Comparison of ENCODE assay signal across 21 cellular contexts in genomic region chr14:24849471-24849870, GRCh38.
DNase-seq lines count a peak whose midpoint lies in the region; ATAC-seq and TF ChIP-seq lines count a peak whose summit lies in the region.
"Had no signal": no experiment of that assay in that cellular context is flagged by ENCODE, and none has a peak within 500 bp of the region (broad histone marks: within the 10 kb centered on the region; RNA-seq: fewer than 3 reads in every experiment).

No MANE protein-coding gene starts in this region.

- no peaks in the 10 kb centered on the region for H3K79me2 ChIP-seq in OCI-LY7 (ENCODE audit: insufficient read depth, low read depth, low read length)

- 83 to 89% (median 87%) methylated on average over 2 of the region's 2 CpGs for WGBS in heart left ventricle, 4 donors

- H3K4me3 ChIP-seq in foreskin fibroblast (ENCODE audit: low read depth in 1 of 2, low read length in 2 of 2) (no peak overlapping the region), OCI-LY7 (ENCODE audit: low read depth, low read length, poor library complexity, severe bottlenecking) (no peak overlapping the region), heart left ventricle (no peak overlapping the region)
- H3K4me3 ChIP-seq: GM23338, SK-N-MC had no signal

- no TSS peak for BruUV-seq in OCI-LY7 (replicated peaks; lab: Mats Ljungman, UMichigan)

- H2AFZ ChIP-seq in OCI-LY7 (ENCODE audit: low read length) = no peak overlapping the region
- H2AFZ ChIP-seq: GM23338 had no signal

- no peaks in the 10 kb centered on the region for H4K20me1 ChIP-seq in OCI-LY7 (ENCODE audit: insufficient read depth, low read length)

- H3K4me1 ChIP-seq in OCI-LY7 (ENCODE audit: insufficient read depth, low read length, poor library complexity, severe bottlenecking) (no peaks in the 10 kb centered on the region), heart left ventricle (peaks cover 0 to 10% (median 2%) of the 10 kb centered on the region in 12 donors)
- H3K4me1 ChIP-seq: BE2C had no signal

- no peaks in the 10 kb centered on the region for H3K9me3 Mint-ChIP-seq in chondrocyte (ENCODE audit: low read depth)
- H3K9me3 Mint-ChIP-seq: CD4-positive, alpha-beta memory T cell; GM23338 had no signal

- no peaks in the 10 kb centered on the region for H3K9me3 ChIP-seq in OCI-LY7 (ENCODE audit: low read length)
- H3K9me3 ChIP-seq in heart left ventricle = no peaks in the 10 kb centered on the region
- H3K9me3 ChIP-seq: BE2C had no signal

- CTCF ChIA-PET in OCI-LY7 (lab: Charles Lee; ENCODE audit: unreplicated experiment) = no interaction called here

- TF ChIP-seq CTCF in chondrocyte (IDR thresholded peaks at IDR 0.05) (no peak), foreskin fibroblast (IDR thresholded peaks at IDR 0.05; ENCODE audit: low read depth, low read length) (no peak), OCI-LY7 (conservative IDR thresholded peaks at IDR 0.05; ENCODE audit: low read length) (no peak), heart left ventricle (IDR thresholded peaks at IDR 0.05) (no peak)

- H3K4me3 Mint-ChIP-seq in chondrocyte (ENCODE audit: unreplicated experiment) = no peak overlapping the region
- H3K4me3 Mint-ChIP-seq: CD4-positive, alpha-beta memory T cell; GM23338 had no signal

- H3K36me3 ChIP-seq in OCI-LY7 (ENCODE audit: insufficient read depth, low read length) (no peaks in the 10 kb centered on the region), heart left ventricle (peaks cover 0 to 8% (median 0%) of the 10 kb centered on the region in 9 donors)
- H3K36me3 ChIP-seq: BE2C had no signal

- intact Hi-C loops in OCI-LY7 (cut with micrococcal nuclease; ENCODE audit: unreplicated experiment) = no loop called here
- intact Hi-C loops in heart left ventricle (cut with DNase I) = no loop called here

- ATAC-seq in heart left ventricle (no peak), HG02763 (IDR thresholded peaks at IDR 0.05; ENCODE audit: unreplicated experiment) (no peak)
- ATAC-seq: HepG2 had no signal

- no peaks in the 10 kb centered on the region for H3K27me3 ChIP-seq in heart left ventricle
- H3K27me3 ChIP-seq: BE2C had no signal

- POLR2A ChIA-PET in OCI-LY7 (lab: Charles Lee) = no interaction called here

- no peak overlapping the region for H3K27ac ChIP-seq in OCI-LY7 (ENCODE audit: low read depth, low read length, poor library complexity, severe bottlenecking)
- H3K27ac ChIP-seq in heart left ventricle = no peak overlapping the region
- H3K27ac ChIP-seq: SK-N-MC had no signal

- H3K27ac Mint-ChIP-seq in chondrocyte (ENCODE audit: unreplicated experiment) = peak overlapping the region; percentile 58
- H3K27ac Mint-ChIP-seq: CD4-positive, alpha-beta memory T cell; GM23338 had no signal

- H3K36me3 Mint-ChIP-seq in chondrocyte (ENCODE audit: low read depth) = no peaks in the 10 kb centered on the region
- H3K36me3 Mint-ChIP-seq: CD4-positive, alpha-beta memory T cell had no signal

- DNase-seq in LHCN-M2 (ENCODE audit: low read depth) = peak; percentile 42
- no peak for DNase-seq in chondrocyte (ENCODE audit: low spot score)
- DNase-seq in foreskin fibroblast = peak; percentile 71 to 85
- peak; percentile 47 for DNase-seq in superior temporal gyrus (ENCODE audit: extremely low spot score)
- no peak for DNase-seq in HT-29 (ENCODE audit: low spot score)
- DNase-seq in OCI-LY7 (ENCODE audit: low spot score) = no peak
- DNase-seq in heart left ventricle = no peak
- DNase-seq: BE2C; CD4-positive, alpha-beta memory T cell; DMS79; GF-D8; Kasumi-1; NCI-H1417; NCI-H2029 treated with DMSO at 0.1 percent for 48 hours; NCI-H226; NCI-H69; NK-92 treated with Interleukin-12 subunit alpha and Interleukin-12 subunit beta, amount 100 ng/mL, for 24 hours had no signal

- H3K27me3 Mint-ChIP-seq in chondrocyte (ENCODE audit: low read depth) = no peaks in the 10 kb centered on the region

- H3K4me1 Mint-ChIP-seq in chondrocyte (ENCODE audit: low read depth) = peaks cover 44% of the 10 kb centered on the region
- H3K4me1 Mint-ChIP-seq: CD4-positive, alpha-beta memory T cell had no signal

- no peak overlapping the region for H3K4me2 ChIP-seq in OCI-LY7 (ENCODE audit: low read length)
- H3K4me2 ChIP-seq: GM23338 had no signal

- no peak for TF ChIP-seq POLR2A in heart left ventricle (IDR thresholded peaks at IDR 0.05)

- H3K9me2 ChIP-seq in OCI-LY7 (ENCODE audit: insufficient read depth, low read length) = no peaks in the 10 kb centered on the region

Comparison
In these comparisons a context has a peak if more than half of its experiments do, and no peak if none do; other contexts are left out.
1. DNase-seq: peak in LHCN-M2 (single experiment), foreskin fibroblast (2 of 2) and superior temporal gyrus (single experiment); none in chondrocyte (single experiment), HT-29 (single experiment), OCI-LY7 (single experiment) and heart left ventricle (0 of 5).